8 cellular contexts compared by ENCODE assay signal in the genomic region with DNA sequence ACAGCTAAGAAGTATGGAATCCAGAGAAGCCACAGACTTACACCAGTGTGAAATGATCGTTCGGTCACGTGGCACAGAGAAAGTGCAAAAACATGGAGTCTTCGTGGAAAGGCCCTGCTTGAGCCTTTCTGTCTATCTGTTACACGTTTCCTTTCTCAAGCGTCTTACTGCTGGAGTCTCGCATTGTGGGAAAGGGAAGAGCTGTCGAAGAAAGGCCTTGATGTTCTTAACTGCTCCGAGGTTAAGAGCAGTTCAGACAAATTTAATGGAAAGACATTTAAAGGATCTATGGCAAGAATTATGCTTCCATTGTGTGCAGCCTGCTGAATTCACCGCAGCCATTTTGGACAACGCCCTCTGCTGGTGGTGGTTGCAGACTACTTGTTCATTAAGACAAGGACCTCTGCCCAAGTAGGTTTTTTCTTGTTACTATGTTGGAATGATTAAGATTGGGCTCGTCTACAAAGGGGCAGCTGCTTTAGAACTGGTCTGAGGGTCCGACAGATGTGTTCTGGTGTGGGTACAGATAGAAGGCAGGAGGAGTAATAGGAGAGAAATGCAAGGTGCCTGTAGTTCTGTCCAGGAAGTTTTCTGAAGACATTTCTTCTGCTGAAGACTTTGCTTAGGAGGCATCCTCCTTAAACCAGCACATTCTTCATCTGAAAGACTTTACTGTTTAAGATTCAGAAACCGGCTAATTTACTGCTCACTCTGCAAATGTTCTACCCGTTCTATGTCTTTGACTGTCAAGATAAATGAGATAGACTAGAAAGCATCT. TPM values are rescaled to one million over a fixed set of nuclear protein-coding genes. Genes with fewer than 3 reads are reported as not detected.
DNase-seq lines count a peak whose midpoint lies in the region; ATAC-seq and TF ChIP-seq lines count a peak whose summit lies in the region.

No MANE protein-coding gene starts in this region.

- peaks cover 4% of the 10 kb centered on the region for H3K9me3 Mint-ChIP-seq in endothelial cell (ENCODE audit: unreplicated experiment)
- peaks cover 4% of the 10 kb centered on the region for H3K9me3 Mint-ChIP-seq in natural killer cell treated with Interleukin-12 subunit alpha and Interleukin-12 subunit beta and Interleukin-15 and Interleukin-18, amount 100 ng/mL, for 72 hours
- peaks cover 11 to 14% of the 10 kb centered on the region in 2 donors for H3K9me3 Mint-ChIP-seq in stimulated activated naive CD8-positive, alpha-beta T cell treated with anti-CD3 and anti-CD28 coated beads, Interleukin-15, amount 100 ng/mL, for 72 hours

- H3K36me3 Mint-ChIP-seq in endothelial cell (ENCODE audit: low read depth, unreplicated experiment) = no peaks in the 10 kb centered on the region
- H3K36me3 Mint-ChIP-seq in natural killer cell treated with Interleukin-12 subunit alpha and Interleukin-12 subunit beta and Interleukin-15 and Interleukin-18, amount 100 ng/mL, for 72 hours = peaks cover 5% of the 10 kb centered on the region

- peak; percentile 72 for DNase-seq in ELF-1 (ENCODE audit: low read depth, low spot score)
- peak; percentile 57 for DNase-seq in NCI-H82 treated with DMSO at 0.1 percent for 48 hours (lab: John Stamatoyannopoulos, UW; ENCODE audit: unreplicated experiment)
- peak; percentile 85 for DNase-seq in activated CD8-positive, alpha-beta memory T cell treated with anti-CD3 and anti-CD28 coated beads for 24 hours
- peak; percentile 76 for DNase-seq in endothelial cell (ENCODE audit: low spot score)
- peak; percentile 71 for DNase-seq in natural killer cell treated with Interleukin-12 subunit alpha and Interleukin-12 subunit beta and Interleukin-15 and Interleukin-18, amount 100 ng/mL, for 72 hours (ENCODE audit: low spot score)
- DNase-seq in stimulated activated naive CD8-positive, alpha-beta T cell treated with anti-CD3 and anti-CD28 coated beads, Interleukin-15, amount 100 ng/mL, for 72 hours = peak; percentile 64 to 68

- no peak overlapping the region for H3K27ac Mint-ChIP-seq in endothelial cell (ENCODE audit: unreplicated experiment)
- H3K27ac Mint-ChIP-seq in natural killer cell treated with Interleukin-12 subunit alpha and Interleukin-12 subunit beta and Interleukin-15 and Interleukin-18, amount 100 ng/mL, for 72 hours = peak overlapping the region; percentile 2 to 47
- H3K27ac Mint-ChIP-seq in stimulated activated naive CD8-positive, alpha-beta T cell treated with anti-CD3 and anti-CD28 coated beads, Interleukin-15, amount 100 ng/mL, for 72 hours = peak overlapping the region; percentile 28 to 54

- no peak overlapping the region for H3K4me3 Mint-ChIP-seq in endothelial cell (ENCODE audit: unreplicated experiment)
- H3K4me3 Mint-ChIP-seq in natural killer cell treated with Interleukin-12 subunit alpha and Interleukin-12 subunit beta and Interleukin-15 and Interleukin-18, amount 100 ng/mL, for 72 hours = peak overlapping the region; percentile 20
- H3K4me3 Mint-ChIP-seq in stimulated activated naive CD8-positive, alpha-beta T cell treated with anti-CD3 and anti-CD28 coated beads, Interleukin-15, amount 100 ng/mL, for 72 hours = no peak overlapping the region

- TF ChIP-seq CTCF in endothelial cell (IDR thresholded peaks at IDR 0.05; ENCODE audit: unreplicated experiment) = peak; percentile 84

- H3K4me1 Mint-ChIP-seq in endothelial cell (ENCODE audit: unreplicated experiment) = peaks cover 21% of the 10 kb centered on the region
- peaks cover 31% of the 10 kb centered on the region in 2 donors for H3K4me1 Mint-ChIP-seq in natural killer cell treated with Interleukin-12 subunit alpha and Interleukin-12 subunit beta and Interleukin-15 and Interleukin-18, amount 100 ng/mL, for 72 hours (ENCODE audit: low read depth in 2 of 2)
- H3K4me1 Mint-ChIP-seq in stimulated activated naive CD8-positive, alpha-beta T cell treated with anti-CD3 and anti-CD28 coated beads, Interleukin-15, amount 100 ng/mL, for 72 hours = peaks cover 81% of the 10 kb centered on the region

- H3K27me3 Mint-ChIP-seq in endothelial cell (ENCODE audit: unreplicated experiment) = no peaks in the 10 kb centered on the region
- H3K27me3 Mint-ChIP-seq in natural killer cell treated with Interleukin-12 subunit alpha and Interleukin-12 subunit beta and Interleukin-15 and Interleukin-18, amount 100 ng/mL, for 72 hours = peaks cover 0 to 2% of the 10 kb centered on the region in 2 donors
- no peaks in the 10 kb centered on the region for H3K27me3 Mint-ChIP-seq in stimulated activated naive CD8-positive, alpha-beta T cell treated with anti-CD3 and anti-CD28 coated beads, Interleukin-15, amount 100 ng/mL, for 72 hours

- peak; percentile 70 for ATAC-seq in HG02885 (IDR thresholded peaks at IDR 0.05; ENCODE audit: poor library complexity, unreplicated experiment)
- ATAC-seq in natural killer cell treated with Interleukin-12 subunit alpha and Interleukin-12 subunit beta and Interleukin-15 and Interleukin-18, amount 100 ng/mL, for 72 hours = no peak
- ATAC-seq in stimulated activated naive CD8-positive, alpha-beta T cell treated with anti-CD3 and anti-CD28 coated beads, Interleukin-15, amount 100 ng/mL, for 72 hours = no peak
- no peak for ATAC-seq in GM19324 (IDR thresholded peaks at IDR 0.05; ENCODE audit: low FRiP score, unreplicated experiment)

RNA-seq across cellular contexts. Expression of a gene that starts 24.7 kb away (rescaled TPM):
- not detected for total RNA-seq in endothelial cell (ENCODE audit: unreplicated experiment)
- total RNA-seq in natural killer cell treated with Interleukin-12 subunit alpha and Interleukin-12 subunit beta and Interleukin-15 and Interleukin-18, amount 100 ng/mL, for 72 hours = not detected

RNA-seq across cellular contexts. Expression of a gene that starts 58.0 kb away (rescaled TPM):
- 13.7 TPM for total RNA-seq in endothelial cell (ENCODE audit: unreplicated experiment)
- total RNA-seq in natural killer cell treated with Interleukin-12 subunit alpha and Interleukin-12 subunit beta and Interleukin-15 and Interleukin-18, amount 100 ng/mL, for 72 hours = 10 to 100 TPM; 26.4 to 28.4 TPM

RNA-seq across cellular contexts. Expression of a gene that starts 58.2 kb away (rescaled TPM):
- 20.9 TPM for total RNA-seq in endothelial cell (ENCODE audit: unreplicated experiment)
- total RNA-seq in natural killer cell treated with Interleukin-12 subunit alpha and Interleukin-12 subunit beta and Interleukin-15 and Interleukin-18, amount 100 ng/mL, for 72 hours = 1 to 10 TPM; 2.7 to 5.3 TPM
